ENCODE assay signal across 17 cellular contexts in genomic region chr7:51732066-51732465, GRCh38.
A peak's percentile ranks its signal among the peaks of the same experiment; 100 is the strongest.
DNase-seq lines count a peak whose midpoint lies in the region; ATAC-seq and TF ChIP-seq lines count a peak whose summit lies in the region.
"Had no signal": no experiment of that assay in that cellular context is flagged by ENCODE, and none has a peak within 500 bp of the region (broad histone marks: within the 10 kb centered on the region; RNA-seq: fewer than 3 reads in every experiment).

No MANE protein-coding gene starts in this region.

- ATAC-seq in WTC11 (no peak), GM21447 (IDR thresholded peaks at IDR 0.05; ENCODE audit: unreplicated experiment) (no peak)
- no peak for ATAC-seq in activated CD8-positive, alpha-beta T cell treated with anti-CD3 and anti-CD28 coated beads, Interleukin-2, amount 10 ng/mL, durations not matched to agents 7 days and 5 days

- H3K27ac Mint-ChIP-seq in WTC11 (no peak overlapping the region), nephron progenitor cell (peak overlapping the region; percentile 27)
- H3K27ac Mint-ChIP-seq in activated CD8-positive, alpha-beta T cell treated with anti-CD3 and anti-CD28 coated beads, Interleukin-2, amount 10 ng/mL, durations not matched to agents 7 days and 5 days, result no peak overlapping the region
- H3K27ac Mint-ChIP-seq: CD14-positive monocyte had no signal

- H3K4me3 Mint-ChIP-seq in WTC11 (0 out of 2 replicates have a peak overlapping the region, but pooled peaks have one; percentile 16), nephron progenitor cell (no peak overlapping the region)
- H3K4me3 Mint-ChIP-seq in activated CD8-positive, alpha-beta T cell treated with anti-CD3 and anti-CD28 coated beads, Interleukin-2, amount 10 ng/mL, durations not matched to agents 7 days and 5 days, result no peak overlapping the region
- H3K4me3 Mint-ChIP-seq: CD14-positive monocyte had no signal

- peaks cover 28% of the 10 kb centered on the region for H3K4me1 Mint-ChIP-seq in WTC11
- no peaks in the 10 kb centered on the region for H3K4me1 Mint-ChIP-seq in nephron progenitor cell
- H3K4me1 Mint-ChIP-seq in activated CD8-positive, alpha-beta T cell treated with anti-CD3 and anti-CD28 coated beads, Interleukin-2, amount 10 ng/mL, durations not matched to agents 7 days and 5 days (ENCODE audit: low read depth), result no peaks in the 10 kb centered on the region
- H3K4me1 Mint-ChIP-seq: CD14-positive monocyte had no signal

- H3K9me3 Mint-ChIP-seq in WTC11 (peaks cover 31% of the 10 kb centered on the region), nephron progenitor cell (peaks cover 6% of the 10 kb centered on the region)
- peaks cover 18% of the 10 kb centered on the region for H3K9me3 Mint-ChIP-seq in activated CD8-positive, alpha-beta T cell treated with anti-CD3 and anti-CD28 coated beads, Interleukin-2, amount 10 ng/mL, durations not matched to agents 7 days and 5 days (ENCODE audit: insufficient read depth)

- TF ChIP-seq CTCF in WTC11 (IDR thresholded peaks at IDR 0.05) (no peak), nephron progenitor cell (IDR thresholded peaks at IDR 0.05) (no peak)

- CTCF ChIA-PET in WTC11 (lab: Charles Lee), result interaction anchor here (1.3 kb wide), 1 partner anchor 272 kb away, joined by 4 read pairs; no protein-coding TSS in a partner anchor
- CTCF ChIA-PET in activated CD8-positive, alpha-beta T cell treated with anti-CD3 and anti-CD28 coated beads, Interleukin-2, amount 10 ng/mL, durations not matched to agents 7 days and 5 days (lab: Charles Lee), result no interaction called here

- peak overlapping the region; percentile 56 for H3K27ac ChIP-seq in temporal lobe (ENCODE audit: low read depth, low read length)
- H3K27ac ChIP-seq: HL-60, PC-9, SJCRH30 had no signal

- POLR2A ChIA-PET in WTC11 (lab: Charles Lee), result interaction anchor here (0.7 kb wide), 1 partner anchor 19 kb away, joined by 3 read pairs; no protein-coding TSS in a partner anchor
- POLR2A ChIA-PET in activated CD8-positive, alpha-beta T cell treated with anti-CD3 and anti-CD28 coated beads, Interleukin-2, amount 10 ng/mL, durations not matched to agents 7 days and 5 days (lab: Charles Lee), result no interaction called here

- peaks cover 91% of the 10 kb centered on the region for H3K27me3 Mint-ChIP-seq in WTC11 (ENCODE audit: low read depth)
- peaks cover 7% of the 10 kb centered on the region for H3K27me3 Mint-ChIP-seq in nephron progenitor cell (ENCODE audit: low read depth, poor library complexity)
- H3K27me3 Mint-ChIP-seq in activated CD8-positive, alpha-beta T cell treated with anti-CD3 and anti-CD28 coated beads, Interleukin-2, amount 10 ng/mL, durations not matched to agents 7 days and 5 days (ENCODE audit: low read depth), result no peaks in the 10 kb centered on the region

- DNase-seq in WTC11 (ENCODE audit: low spot score), result no peak
- DNase-seq in cerebellum (ENCODE audit: low spot score), result peak; percentile 9
- DNase-seq in nephron progenitor cell, result no peak
- no peak for DNase-seq in activated CD8-positive, alpha-beta T cell treated with anti-CD3 and anti-CD28 coated beads, Interleukin-2, amount 10 ng/mL, durations not matched to agents 7 days and 5 days
- no peak for DNase-seq in GM19238 (ENCODE audit: insufficient read length, low spot score)
- DNase-seq: DMS 273 treated with DMSO at 0.1 percent for 48 hours, HCEC 1CT, NCI-H1417, NCI-H187 treated with DMSO at 0.1 percent for 48 hours, NCI-H2171, NCI-H748 treated with DMSO at 0.1 percent for 48 hours, PC-9, SJCRH30 had no signal

- H3K36me3 Mint-ChIP-seq in WTC11 (peaks cover 23% of the 10 kb centered on the region), nephron progenitor cell (ENCODE audit: low read depth) (no peaks in the 10 kb centered on the region)
- H3K36me3 Mint-ChIP-seq in activated CD8-positive, alpha-beta T cell treated with anti-CD3 and anti-CD28 coated beads, Interleukin-2, amount 10 ng/mL, durations not matched to agents 7 days and 5 days (ENCODE audit: low read depth), result no peaks in the 10 kb centered on the region
- H3K36me3 Mint-ChIP-seq: CD14-positive monocyte had no signal

TF ChIP-seq in WTC11, 78 proteins besides CTCF, POLR2A, EP300 and RAD21:
- no peak for TF ChIP-seq NR1H2 (CRISPR knock-in tag; IDR thresholded peaks at IDR 0.05)
- no peak for TF ChIP-seq FOXP1 (CRISPR knock-in tag; IDR thresholded peaks at IDR 0.05; ENCODE audit: borderline replicate concordance)
- TF ChIP-seq ZMAT4 (CRISPR knock-in tag; IDR thresholded peaks at IDR 0.05), result no peak
- TF ChIP-seq RELA (CRISPR knock-in tag; IDR thresholded peaks at IDR 0.05; ENCODE audit: borderline replicate concordance), result no peak
- TF ChIP-seq ZSCAN18 (CRISPR knock-in tag; IDR thresholded peaks at IDR 0.05), result no peak
- no peak for TF ChIP-seq HMGA2 (CRISPR knock-in tag; IDR thresholded peaks at IDR 0.05)
- no peak for TF ChIP-seq ZBTB21 (CRISPR knock-in tag; IDR thresholded peaks at IDR 0.05; ENCODE audit: borderline replicate concordance)
